In the genomic region with DNA sequence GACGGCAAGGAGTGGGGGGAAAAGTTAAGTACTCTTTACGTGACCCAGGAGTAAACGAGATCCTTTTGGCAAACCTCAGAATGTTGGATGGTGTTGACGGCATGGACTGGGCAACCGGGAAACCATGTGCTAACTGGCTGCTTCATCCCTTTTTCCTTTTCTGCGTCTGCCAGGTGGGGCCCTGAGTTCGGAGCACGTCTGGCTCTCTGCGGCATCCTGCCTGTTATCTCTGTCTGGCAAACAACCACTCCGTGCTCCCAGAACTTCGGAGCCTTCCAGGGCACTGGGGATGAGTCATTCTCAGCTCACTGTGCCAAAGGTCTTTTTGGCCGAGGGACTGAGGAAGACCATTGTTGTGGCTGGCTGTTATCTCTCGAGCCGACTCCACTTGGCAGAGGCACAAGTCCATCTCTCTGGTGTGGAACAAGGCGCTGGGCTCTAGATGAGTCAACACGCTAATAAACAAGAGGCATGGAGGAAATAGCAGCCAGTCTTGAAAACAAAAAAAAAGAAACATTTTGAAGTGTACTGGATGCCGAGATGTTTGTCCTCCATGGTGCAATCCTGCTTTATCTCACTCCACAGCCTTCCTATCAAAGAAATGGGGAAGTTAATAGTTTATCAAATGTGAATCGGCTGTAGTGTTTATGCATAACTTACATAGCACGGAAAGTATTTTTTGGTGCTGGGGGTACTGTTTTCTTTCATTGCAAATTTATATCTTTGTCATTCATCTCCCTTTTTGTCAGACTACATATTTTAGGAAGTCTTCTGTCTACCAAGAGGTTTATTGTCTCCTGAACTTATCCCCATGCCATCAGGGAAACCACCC, we compare ENCODE assay signal across 1 cellular context.
A peak's percentile ranks its signal among the peaks of the same experiment; 100 is the strongest.
TF ChIP-seq lines count a peak whose summit lies in the region.

No MANE protein-coding gene starts in this region.

TF ChIP-seq in HepG2, 621 proteins besides CTCF, POLR2A, EP300 and RAD21 (continued from another document and continues in another):
- TF ChIP-seq ZNF326 (CRISPR knock-in tag; IDR thresholded peaks at IDR 0.05; ENCODE audit: borderline replicate concordance) (no peak), ZNF614 (CRISPR knock-in tag; IDR thresholded peaks at IDR 0.05; ENCODE audit: borderline replicate concordance) (peak; percentile 93; the same call in 1 of the 2 replicates), ZNF558 (CRISPR knock-in tag; IDR thresholded peaks at IDR 0.05; ENCODE audit: borderline replicate concordance) (no peak), ZSCAN9 (CRISPR knock-in tag; IDR thresholded peaks at IDR 0.05; ENCODE audit: borderline replicate concordance) (peak; percentile 64; the same call in 1 of the 2 replicates), RCOR2 (CRISPR knock-in tag; IDR thresholded peaks at IDR 0.05) (peak; percentile 93), ZNF432 (CRISPR knock-in tag; IDR thresholded peaks at IDR 0.05; ENCODE audit: borderline replicate concordance) (no peak), CEBPG (CRISPR knock-in tag; IDR thresholded peaks at IDR 0.05) (peak; percentile 48), MAF1 (CRISPR knock-in tag; IDR thresholded peaks at IDR 0.05; ENCODE audit: borderline replicate concordance) (no peak), NPAS2 (CRISPR knock-in tag; IDR thresholded peaks at IDR 0.05; ENCODE audit: borderline replicate concordance) (no peak; the same call in 1 of the 2 replicates), TEAD3 (CRISPR knock-in tag; optimal IDR thresholded peaks at IDR 0.05; ENCODE audit: borderline replicate concordance) (peak; percentile 84), NR1H2 (CRISPR knock-in tag; IDR thresholded peaks at IDR 0.05; ENCODE audit: borderline replicate concordance, low read depth) (no peak), TCF7 (IDR thresholded peaks at IDR 0.05; ENCODE audit: low read depth) (peak; percentile 82), ZC3H4 (CRISPR knock-in tag; IDR thresholded peaks at IDR 0.05; ENCODE audit: borderline replicate concordance) (no peak), DNMT1 (CRISPR knock-in tag; IDR thresholded peaks at IDR 0.05) (no peak), ADNP (CRISPR knock-in tag; IDR thresholded peaks at IDR 0.05) (no peak), ZNF567 (CRISPR knock-in tag; IDR thresholded peaks at IDR 0.05; ENCODE audit: borderline replicate concordance) (peak; percentile 26; the same call in 1 of the 2 replicates), ZSCAN31 (CRISPR knock-in tag; IDR thresholded peaks at IDR 0.05; ENCODE audit: low read depth) (peak; percentile 88), ZNF101 (CRISPR knock-in tag; IDR thresholded peaks at IDR 0.05; ENCODE audit: borderline replicate concordance, low read depth) (no peak), SP140L (CRISPR knock-in tag; IDR thresholded peaks at IDR 0.05; ENCODE audit: borderline replicate concordance) (0 out of 2 replicates have a peak, but pooled peaks have one; percentile 9), ZNF20 (CRISPR knock-in tag; IDR thresholded peaks at IDR 0.05) (no peak), PTBP1 (IDR thresholded peaks at IDR 0.05; ENCODE audit: low read depth, low read length, poor library complexity, severe bottlenecking) (no peak), NFYB (CRISPR knock-in tag; IDR thresholded peaks at IDR 0.05) (no peak; the same call in 1 of the 2 replicates), RAD51 (IDR thresholded peaks at IDR 0.05; ENCODE audit: borderline replicate concordance) (no peak), ZNF24 (IDR thresholded peaks at IDR 0.05) (no peak), ZSCAN21 (CRISPR knock-in tag; IDR thresholded peaks at IDR 0.05; ENCODE audit: borderline replicate concordance) (peak; percentile 76; the same call in 1 of the 2 replicates), ZNF546 (CRISPR knock-in tag; conservative IDR thresholded peaks at IDR 0.05) (no peak), ZNF367 (CRISPR knock-in tag; IDR thresholded peaks at IDR 0.05; ENCODE audit: borderline replicate concordance) (no peak), NFE2 (CRISPR knock-in tag; IDR thresholded peaks at IDR 0.05) (no peak), ZNF382 (CRISPR knock-in tag; IDR thresholded peaks at IDR 0.05; ENCODE audit: borderline replicate concordance) (no peak)
- TF ChIP-seq, protein P1, sequence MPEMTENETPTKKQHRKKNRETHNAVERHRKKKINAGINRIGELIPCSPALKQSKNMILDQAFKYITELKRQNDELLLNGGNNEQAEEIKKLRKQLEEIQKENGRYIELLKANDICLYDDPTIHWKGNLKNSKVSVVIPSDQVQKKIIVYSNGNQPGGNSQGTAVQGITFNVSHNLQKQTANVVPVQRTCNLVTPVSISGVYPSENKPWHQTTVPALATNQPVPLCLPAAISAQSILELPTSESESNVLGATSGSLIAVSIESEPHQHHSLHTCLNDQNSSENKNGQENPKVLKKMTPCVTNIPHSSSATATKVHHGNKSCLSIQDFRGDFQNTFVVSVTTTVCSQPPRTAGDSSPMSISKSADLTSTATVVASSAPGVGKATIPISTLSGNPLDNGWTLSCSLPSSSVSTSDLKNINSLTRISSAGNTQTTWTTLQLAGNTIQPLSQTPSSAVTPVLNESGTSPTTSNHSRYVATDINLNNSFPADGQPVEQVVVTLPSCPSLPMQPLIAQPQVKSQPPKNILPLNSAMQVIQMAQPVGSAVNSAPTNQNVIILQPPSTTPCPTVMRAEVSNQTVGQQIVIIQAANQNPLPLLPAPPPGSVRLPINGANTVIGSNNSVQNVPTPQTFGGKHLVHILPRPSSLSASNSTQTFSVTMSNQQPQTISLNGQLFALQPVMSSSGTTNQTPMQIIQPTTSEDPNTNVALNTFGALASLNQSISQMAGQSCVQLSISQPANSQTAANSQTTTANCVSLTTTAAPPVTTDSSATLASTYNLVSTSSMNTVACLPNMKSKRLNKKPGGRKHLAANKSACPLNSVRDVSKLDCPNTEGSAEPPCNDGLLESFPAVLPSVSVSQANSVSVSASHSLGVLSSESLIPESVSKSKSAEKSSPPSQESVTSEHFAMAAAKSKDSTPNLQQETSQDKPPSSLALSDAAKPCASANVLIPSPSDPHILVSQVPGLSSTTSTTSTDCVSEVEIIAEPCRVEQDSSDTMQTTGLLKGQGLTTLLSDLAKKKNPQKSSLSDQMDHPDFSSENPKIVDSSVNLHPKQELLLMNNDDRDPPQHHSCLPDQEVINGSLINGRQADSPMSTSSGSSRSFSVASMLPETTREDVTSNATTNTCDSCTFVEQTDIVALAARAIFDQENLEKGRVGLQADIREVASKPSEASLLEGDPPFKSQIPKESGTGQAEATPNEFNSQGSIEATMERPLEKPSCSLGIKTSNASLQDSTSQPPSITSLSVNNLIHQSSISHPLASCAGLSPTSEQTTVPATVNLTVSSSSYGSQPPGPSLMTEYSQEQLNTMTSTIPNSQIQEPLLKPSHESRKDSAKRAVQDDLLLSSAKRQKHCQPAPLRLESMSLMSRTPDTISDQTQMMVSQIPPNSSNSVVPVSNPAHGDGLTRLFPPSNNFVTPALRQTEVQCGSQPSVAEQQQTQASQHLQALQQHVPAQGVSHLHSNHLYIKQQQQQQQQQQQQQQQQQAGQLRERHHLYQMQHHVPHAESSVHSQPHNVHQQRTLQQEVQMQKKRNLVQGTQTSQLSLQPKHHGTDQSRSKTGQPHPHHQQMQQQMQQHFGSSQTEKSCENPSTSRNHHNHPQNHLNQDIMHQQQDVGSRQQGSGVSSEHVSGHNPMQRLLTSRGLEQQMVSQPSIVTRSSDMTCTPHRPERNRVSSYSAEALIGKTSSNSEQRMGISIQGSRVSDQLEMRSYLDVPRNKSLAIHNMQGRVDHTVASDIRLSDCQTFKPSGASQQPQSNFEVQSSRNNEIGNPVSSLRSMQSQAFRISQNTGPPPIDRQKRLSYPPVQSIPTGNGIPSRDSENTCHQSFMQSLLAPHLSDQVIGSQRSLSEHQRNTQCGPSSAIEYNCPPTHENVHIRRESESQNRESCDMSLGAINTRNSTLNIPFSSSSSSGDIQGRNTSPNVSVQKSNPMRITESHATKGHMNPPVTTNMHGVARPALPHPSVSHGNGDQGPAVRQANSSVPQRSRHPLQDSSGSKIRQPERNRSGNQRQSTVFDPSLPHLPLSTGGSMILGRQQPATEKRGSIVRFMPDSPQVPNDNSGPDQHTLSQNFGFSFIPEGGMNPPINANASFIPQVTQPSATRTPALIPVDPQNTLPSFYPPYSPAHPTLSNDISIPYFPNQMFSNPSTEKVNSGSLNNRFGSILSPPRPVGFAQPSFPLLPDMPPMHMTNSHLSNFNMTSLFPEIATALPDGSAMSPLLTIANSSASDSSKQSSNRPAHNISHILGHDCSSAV (CRISPR knock-in tag; IDR thresholded peaks at IDR 0.05; ENCODE audit: borderline replicate concordance), result 0 out of 2 replicates have a peak, but pooled peaks have one; percentile 18
- TF ChIP-seq, protein P2, sequence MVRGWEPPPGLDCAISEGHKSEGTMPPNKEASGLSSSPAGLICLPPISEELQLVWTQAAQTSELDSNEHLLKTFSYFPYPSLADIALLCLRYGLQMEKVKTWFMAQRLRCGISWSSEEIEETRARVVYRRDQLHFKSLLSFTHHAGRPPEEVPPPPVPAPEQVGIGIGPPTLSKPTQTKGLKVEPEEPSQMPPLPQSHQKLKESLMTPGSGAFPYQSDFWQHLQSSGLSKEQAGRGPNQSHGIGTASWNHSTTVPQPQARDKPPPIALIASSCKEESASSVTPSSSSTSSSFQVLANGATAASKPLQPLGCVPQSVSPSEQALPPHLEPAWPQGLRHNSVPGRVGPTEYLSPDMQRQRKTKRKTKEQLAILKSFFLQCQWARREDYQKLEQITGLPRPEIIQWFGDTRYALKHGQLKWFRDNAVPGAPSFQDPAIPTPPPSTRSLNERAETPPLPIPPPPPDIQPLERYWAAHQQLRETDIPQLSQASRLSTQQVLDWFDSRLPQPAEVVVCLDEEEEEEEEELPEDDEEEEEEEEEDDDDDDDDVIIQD (CRISPR knock-in tag; IDR thresholded peaks at IDR 0.05; ENCODE audit: low read depth), result peak; percentile 99
- TF ChIP-seq, protein P3, sequence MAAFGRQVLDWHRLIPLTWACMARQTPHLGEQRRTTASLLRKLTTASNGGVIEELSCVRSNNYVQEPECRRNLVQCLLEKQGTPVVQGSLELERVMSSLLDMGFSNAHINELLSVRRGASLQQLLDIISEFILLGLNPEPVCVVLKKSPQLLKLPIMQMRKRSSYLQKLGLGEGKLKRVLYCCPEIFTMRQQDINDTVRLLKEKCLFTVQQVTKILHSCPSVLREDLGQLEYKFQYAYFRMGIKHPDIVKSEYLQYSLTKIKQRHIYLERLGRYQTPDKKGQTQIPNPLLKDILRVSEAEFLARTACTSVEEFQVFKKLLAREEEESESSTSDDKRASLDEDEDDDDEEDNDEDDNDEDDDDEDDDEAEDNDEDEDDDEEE (CRISPR knock-in tag; IDR thresholded peaks at IDR 0.05), result peak; percentile 57; the same call in 1 of the 2 replicates
- TF ChIP-seq, protein P4, sequence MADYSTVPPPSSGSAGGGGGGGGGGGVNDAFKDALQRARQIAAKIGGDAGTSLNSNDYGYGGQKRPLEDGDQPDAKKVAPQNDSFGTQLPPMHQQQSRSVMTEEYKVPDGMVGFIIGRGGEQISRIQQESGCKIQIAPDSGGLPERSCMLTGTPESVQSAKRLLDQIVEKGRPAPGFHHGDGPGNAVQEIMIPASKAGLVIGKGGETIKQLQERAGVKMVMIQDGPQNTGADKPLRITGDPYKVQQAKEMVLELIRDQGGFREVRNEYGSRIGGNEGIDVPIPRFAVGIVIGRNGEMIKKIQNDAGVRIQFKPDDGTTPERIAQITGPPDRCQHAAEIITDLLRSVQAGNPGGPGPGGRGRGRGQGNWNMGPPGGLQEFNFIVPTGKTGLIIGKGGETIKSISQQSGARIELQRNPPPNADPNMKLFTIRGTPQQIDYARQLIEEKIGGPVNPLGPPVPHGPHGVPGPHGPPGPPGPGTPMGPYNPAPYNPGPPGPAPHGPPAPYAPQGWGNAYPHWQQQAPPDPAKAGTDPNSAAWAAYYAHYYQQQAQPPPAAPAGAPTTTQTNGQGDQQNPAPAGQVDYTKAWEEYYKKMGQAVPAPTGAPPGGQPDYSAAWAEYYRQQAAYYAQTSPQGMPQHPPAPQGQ (CRISPR knock-in tag; IDR thresholded peaks at IDR 0.05; ENCODE audit: borderline replicate concordance), result no peak; the same call in 1 of the 2 replicates
- TF ChIP-seq, protein P5, sequence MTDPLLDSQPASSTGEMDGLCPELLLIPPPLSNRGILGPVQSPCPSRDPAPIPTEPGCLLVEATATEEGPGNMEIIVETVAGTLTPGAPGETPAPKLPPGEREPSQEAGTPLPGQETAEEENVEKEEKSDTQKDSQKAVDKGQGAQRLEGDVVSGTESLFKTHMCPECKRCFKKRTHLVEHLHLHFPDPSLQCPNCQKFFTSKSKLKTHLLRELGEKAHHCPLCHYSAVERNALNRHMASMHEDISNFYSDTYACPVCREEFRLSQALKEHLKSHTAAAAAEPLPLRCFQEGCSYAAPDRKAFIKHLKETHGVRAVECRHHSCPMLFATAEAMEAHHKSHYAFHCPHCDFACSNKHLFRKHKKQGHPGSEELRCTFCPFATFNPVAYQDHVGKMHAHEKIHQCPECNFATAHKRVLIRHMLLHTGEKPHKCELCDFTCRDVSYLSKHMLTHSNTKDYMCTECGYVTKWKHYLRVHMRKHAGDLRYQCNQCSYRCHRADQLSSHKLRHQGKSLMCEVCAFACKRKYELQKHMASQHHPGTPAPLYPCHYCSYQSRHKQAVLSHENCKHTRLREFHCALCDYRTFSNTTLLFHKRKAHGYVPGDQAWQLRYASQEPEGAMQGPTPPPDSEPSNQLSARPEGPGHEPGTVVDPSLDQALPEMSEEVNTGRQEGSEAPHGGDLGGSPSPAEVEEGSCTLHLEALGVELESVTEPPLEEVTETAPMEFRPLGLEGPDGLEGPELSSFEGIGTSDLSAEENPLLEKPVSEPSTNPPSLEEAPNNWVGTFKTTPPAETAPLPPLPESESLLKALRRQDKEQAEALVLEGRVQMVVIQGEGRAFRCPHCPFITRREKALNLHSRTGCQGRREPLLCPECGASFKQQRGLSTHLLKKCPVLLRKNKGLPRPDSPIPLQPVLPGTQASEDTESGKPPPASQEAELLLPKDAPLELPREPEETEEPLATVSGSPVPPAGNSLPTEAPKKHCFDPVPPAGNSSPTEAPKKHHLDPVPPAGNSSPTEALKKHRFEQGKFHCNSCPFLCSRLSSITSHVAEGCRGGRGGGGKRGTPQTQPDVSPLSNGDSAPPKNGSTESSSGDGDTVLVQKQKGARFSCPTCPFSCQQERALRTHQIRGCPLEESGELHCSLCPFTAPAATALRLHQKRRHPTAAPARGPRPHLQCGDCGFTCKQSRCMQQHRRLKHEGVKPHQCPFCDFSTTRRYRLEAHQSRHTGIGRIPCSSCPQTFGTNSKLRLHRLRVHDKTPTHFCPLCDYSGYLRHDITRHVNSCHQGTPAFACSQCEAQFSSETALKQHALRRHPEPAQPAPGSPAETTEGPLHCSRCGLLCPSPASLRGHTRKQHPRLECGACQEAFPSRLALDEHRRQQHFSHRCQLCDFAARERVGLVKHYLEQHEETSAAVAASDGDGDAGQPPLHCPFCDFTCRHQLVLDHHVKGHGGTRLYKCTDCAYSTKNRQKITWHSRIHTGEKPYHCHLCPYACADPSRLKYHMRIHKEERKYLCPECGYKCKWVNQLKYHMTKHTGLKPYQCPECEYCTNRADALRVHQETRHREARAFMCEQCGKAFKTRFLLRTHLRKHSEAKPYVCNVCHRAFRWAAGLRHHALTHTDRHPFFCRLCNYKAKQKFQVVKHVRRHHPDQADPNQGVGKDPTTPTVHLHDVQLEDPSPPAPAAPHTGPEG (CRISPR knock-in tag; IDR thresholded peaks at IDR 0.05), result no peak
- TF ChIP-seq, protein P6, sequence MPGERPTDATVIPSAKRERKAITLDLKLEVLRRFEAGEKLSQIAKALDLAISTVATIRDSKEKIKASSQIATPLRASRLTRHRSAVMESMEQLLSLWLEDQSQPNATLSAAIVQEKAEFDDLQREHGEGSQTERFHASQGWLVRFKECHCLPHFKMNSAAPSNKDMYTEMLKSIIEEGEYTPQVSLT (CRISPR knock-in tag; IDR thresholded peaks at IDR 0.05; ENCODE audit: borderline replicate concordance, low read depth), result no peak; the same call in 1 of the 2 replicates
